In genomic region chr5:43073597-43074546, GRCh38 we compare ENCODE assay signal across 9 cellular contexts. TPM values are rescaled to one million over a fixed set of nuclear protein-coding genes. Genes with fewer than 3 reads are reported as not detected.
DNase-seq lines count a peak whose midpoint lies in the region; ATAC-seq and TF ChIP-seq lines count a peak whose summit lies in the region.
"Had no signal": no experiment of that assay in that cellular context is flagged by ENCODE, and none has a peak within 500 bp of the region (broad histone marks: within the 10 kb centered on the region; RNA-seq: fewer than 3 reads in every experiment).

No MANE protein-coding gene starts in this region.

- peaks cover 42% of the 10 kb centered on the region for H3K36me3 Mint-ChIP-seq in activated CD4-positive, alpha-beta T cell treated with anti-CD3 and anti-CD28 coated beads, Interleukin-2, amount 10 ng/mL, durations not matched to agents 24 days and 14 days (ENCODE audit: low read depth)

- H3K4me3 ChIP-seq in epithelial cell of proximal tubule (ENCODE audit: low read depth, low read length) (no peak overlapping the region), smooth muscle cell (no peak overlapping the region)
- H3K4me3 ChIP-seq: SK-N-MC had no signal

- H2AFZ ChIP-seq in smooth muscle cell (ENCODE audit: low read depth): no peak overlapping the region

- peak overlapping the region; percentile 79 for H3K27ac Mint-ChIP-seq in activated CD4-positive, alpha-beta T cell treated with anti-CD3 and anti-CD28 coated beads, Interleukin-2, amount 10 ng/mL, durations not matched to agents 24 days and 14 days

- peak; percentile 69 for TF ChIP-seq CTCF in epithelial cell of proximal tubule (conservative IDR thresholded peaks at IDR 0.05; ENCODE audit: low read depth, low read length)
- TF ChIP-seq CTCF in smooth muscle cell (IDR thresholded peaks at IDR 0.05; ENCODE audit: borderline replicate concordance, insufficient read depth, poor library complexity, severe bottlenecking): peak; percentile 50

- H3K27me3 Mint-ChIP-seq in activated CD4-positive, alpha-beta T cell treated with anti-CD3 and anti-CD28 coated beads, Interleukin-2, amount 10 ng/mL, durations not matched to agents 24 days and 14 days: no peaks in the 10 kb centered on the region

- 95% methylated on average over 12 of the region's 12 CpGs for WGBS in smooth muscle cell (ENCODE audit: low lambda C conversion rate)

- H3K9me3 Mint-ChIP-seq in activated CD4-positive, alpha-beta T cell treated with anti-CD3 and anti-CD28 coated beads, Interleukin-2, amount 10 ng/mL, durations not matched to agents 24 days and 14 days: no peaks in the 10 kb centered on the region

- H3K4me2 ChIP-seq in smooth muscle cell: no peak overlapping the region

- peaks cover 38% of the 10 kb centered on the region for H3K4me1 Mint-ChIP-seq in activated CD4-positive, alpha-beta T cell treated with anti-CD3 and anti-CD28 coated beads, Interleukin-2, amount 10 ng/mL, durations not matched to agents 24 days and 14 days

- no peaks in the 10 kb centered on the region for H3K36me3 ChIP-seq in smooth muscle cell (ENCODE audit: low read depth)

- peaks cover 6% of the 10 kb centered on the region for H3K4me1 ChIP-seq in smooth muscle cell (ENCODE audit: low read depth)

- H3K27me3 ChIP-seq in smooth muscle cell (ENCODE audit: low read depth): no peaks in the 10 kb centered on the region

- H3K9me3 ChIP-seq in smooth muscle cell (replicated peaks; ENCODE audit: low read depth): no peaks in the 10 kb centered on the region

- ATAC-seq in GM18870 (IDR thresholded peaks at IDR 0.05; ENCODE audit: unreplicated experiment): no peak

- H3F3A ChIP-seq in smooth muscle cell (ENCODE audit: low read depth): no peaks in the 10 kb centered on the region

- peaks cover 18% of the 10 kb centered on the region for H3K79me2 ChIP-seq in smooth muscle cell (ENCODE audit: low read depth)

- H4K20me1 ChIP-seq in smooth muscle cell (ENCODE audit: low read depth): no peaks in the 10 kb centered on the region

- DNase-seq in COR-L47 (lab: John Stamatoyannopoulos, UW) (peak; percentile 21), H4 (ENCODE audit: low spot score) (peak; percentile 61), NCI-H446 (lab: John Stamatoyannopoulos, UW) (peak; percentile 13 to 65), epithelial cell of proximal tubule (ENCODE audit: low read depth) (no peak), smooth muscle cell (lab: John Stamatoyannopoulos, UW; ENCODE audit: unreplicated experiment) (no peak), putamen (ENCODE audit: low spot score) (no peak)
- DNase-seq in activated CD4-positive, alpha-beta T cell treated with anti-CD3 and anti-CD28 coated beads, Interleukin-2, amount 10 ng/mL, durations not matched to agents 24 days and 14 days: peak; percentile 89

- peak overlapping the region; percentile 7 for H3K4me3 Mint-ChIP-seq in activated CD4-positive, alpha-beta T cell treated with anti-CD3 and anti-CD28 coated beads, Interleukin-2, amount 10 ng/mL, durations not matched to agents 24 days and 14 days

- H3K9ac ChIP-seq in smooth muscle cell (ENCODE audit: low read depth): no peak overlapping the region

- H3K27ac ChIP-seq in smooth muscle cell (ENCODE audit: low read depth): no peak overlapping the region
- H3K27ac ChIP-seq: SK-N-MC had no signal

- intact Hi-C loops in activated CD4-positive, alpha-beta T cell treated with anti-CD3 and anti-CD28 coated beads, Interleukin-2, amount 10 ng/mL, durations not matched to agents 24 days and 14 days (cut with micrococcal nuclease): loop anchor here (1.0 to 2.0 kb wide), 4 partner anchors 31 to 529 kb away; partner anchors contain the start of gene NNT

RNA-seq across cellular contexts. Expression of gene ANXA2R, which starts 33.8 kb away (rescaled TPM):
- total RNA-seq in H4 (2014; rRNA removed; shearing (Covaris generic)): 4.5 TPM in 2 replicates
- total RNA-seq in activated CD4-positive, alpha-beta T cell treated with anti-CD3 and anti-CD28 coated beads, Interleukin-2, amount 10 ng/mL, durations not matched to agents 24 days and 14 days: 1.1 and 1.2 TPM in 2 replicates
- total RNA-seq in epithelial cell of proximal tubule (0.35 and 2.2 TPM in 2 replicates), smooth muscle cell (0.40 and 1.5 TPM in 2 replicates)
- polyA plus RNA-seq in smooth muscle cell: 0.83 TPM in 1 of 2 replicates, not detected in the other

RNA-seq across cellular contexts. Expression of gene ZNF131, which starts 46.8 kb away (rescaled TPM):
- total RNA-seq in H4 (2014; rRNA removed; shearing (Covaris generic)): 19.1 and 24.8 TPM in 2 replicates
- 37.9 and 40.1 TPM in 2 replicates for total RNA-seq in activated CD4-positive, alpha-beta T cell treated with anti-CD3 and anti-CD28 coated beads, Interleukin-2, amount 10 ng/mL, durations not matched to agents 24 days and 14 days
- total RNA-seq in epithelial cell of proximal tubule: 22.3 and 30.5 TPM in 2 replicates
- 27.7 and 36.1 TPM in 2 replicates for total RNA-seq in smooth muscle cell
- polyA plus RNA-seq in smooth muscle cell: 23.9 and 24.2 TPM in 2 replicates

Comparison
In these comparisons a context has a peak if more than half of its experiments do, and no peak if none do; other contexts are left out.
1. DNase-seq: peak in COR-L47 (single experiment), H4 (single experiment), NCI-H446 (2 of 2) and activated CD4-positive, alpha-beta T cell treated with anti-CD3 and anti-CD28 coated beads, Interleukin-2, amount 10 ng/mL, durations not matched to agents 24 days and 14 days (single experiment); none in epithelial cell of proximal tubule (single experiment), smooth muscle cell (single experiment) and putamen (single experiment).